ENCODE assay signal across 8 cellular contexts in genomic region chr16:29804020-29804419, GRCh38. TPM values are rescaled to one million over a fixed set of nuclear protein-coding genes. Genes with fewer than 3 reads are reported as not detected.
DNase-seq lines count a peak whose midpoint lies in the region; ATAC-seq and TF ChIP-seq lines count a peak whose summit lies in the region.

No MANE protein-coding gene starts in this region.

- H3K36me3 Mint-ChIP-seq in activated naive CD4-positive, alpha-beta T cell treated with anti-CD3 and anti-CD28 coated beads for 36 hours (ENCODE audit: low read depth): peaks cover 59% of the 10 kb centered on the region
- peaks cover 47% of the 10 kb centered on the region for H3K36me3 Mint-ChIP-seq in activated T-helper 1 cell treated with anti-CD3 and anti-CD28 coated beads, Interleukin-12 subunit alpha, Interleukin-12 subunit beta, Interleukin-2, Interleukin-4 antibody, amounts not matched to agents 30 ng/mL and 10 ng/mL and 1 ng/mL, durations not matched to agents 14 hours and 24 hours and 36 hours (ENCODE audit: low read depth)

- H3K4me1 Mint-ChIP-seq in activated naive CD4-positive, alpha-beta T cell treated with anti-CD3 and anti-CD28 coated beads for 36 hours (ENCODE audit: low read depth): peaks cover 25% of the 10 kb centered on the region
- peaks cover 37% of the 10 kb centered on the region for H3K4me1 Mint-ChIP-seq in activated T-helper 1 cell treated with anti-CD3 and anti-CD28 coated beads, Interleukin-12 subunit alpha, Interleukin-12 subunit beta, Interleukin-2, Interleukin-4 antibody, amounts not matched to agents 30 ng/mL and 10 ng/mL and 1 ng/mL, durations not matched to agents 14 hours and 24 hours and 36 hours (ENCODE audit: low read depth)

- ATAC-seq in lower lobe of right lung: no peak
- no peak for ATAC-seq in GM21515 (IDR thresholded peaks at IDR 0.05; ENCODE audit: unreplicated experiment)

- H3K4me3 ChIP-seq in lower lobe of right lung (peak overlapping the region; percentile 97), tibial nerve (peak overlapping the region in 2 of 4 donors; percentile 51 to 75)

- H3K36me3 ChIP-seq in lower lobe of right lung (peaks cover 18% of the 10 kb centered on the region), tibial nerve (peaks cover 0 to 37% (median 14%) of the 10 kb centered on the region in 3 donors)

- CTCF ChIA-PET in activated naive CD4-positive, alpha-beta T cell treated with anti-CD3 and anti-CD28 coated beads for 36 hours (lab: Charles Lee): interaction anchor here (1.4 to 3.5 kb wide), 7 partner anchors 9 to 104 kb away, joined by 4 to 17 read pairs (median 8); partner anchors contain the start of genes KIF22 and PAGR1

- H3K27me3 ChIP-seq in lower lobe of right lung (ENCODE audit: low read depth) (no peaks in the 10 kb centered on the region), tibial nerve (no peaks in the 10 kb centered on the region)

- H3K27ac Mint-ChIP-seq in activated naive CD4-positive, alpha-beta T cell treated with anti-CD3 and anti-CD28 coated beads for 36 hours: peak overlapping the region; percentile 100
- H3K27ac Mint-ChIP-seq in activated T-helper 1 cell treated with anti-CD3 and anti-CD28 coated beads, Interleukin-12 subunit alpha, Interleukin-12 subunit beta, Interleukin-2, Interleukin-4 antibody, amounts not matched to agents 30 ng/mL and 10 ng/mL and 1 ng/mL, durations not matched to agents 14 hours and 24 hours and 36 hours: peak overlapping the region; percentile 94

- H3K4me1 ChIP-seq in lower lobe of right lung (peaks cover 28% of the 10 kb centered on the region), tibial nerve (peaks cover 0 to 32% (median 24%) of the 10 kb centered on the region in 4 donors)

- no peaks in the 10 kb centered on the region for H3K9me3 ChIP-seq in lower lobe of right lung
- no peaks in the 10 kb centered on the region for H3K9me3 ChIP-seq in tibial nerve

- 76 to 81% methylated on average over 8 of the region's 8 CpGs for WGBS in tibial nerve, 2 donors

- TF ChIP-seq POLR2A in tibial nerve (IDR thresholded peaks at IDR 0.05): no peak

- H3K27ac ChIP-seq in lower lobe of right lung (peak overlapping the region; percentile 97), tibial nerve (peak overlapping the region; percentile 88 to 99 (median 94))

- no peaks in the 10 kb centered on the region for H3K27me3 Mint-ChIP-seq in activated naive CD4-positive, alpha-beta T cell treated with anti-CD3 and anti-CD28 coated beads for 36 hours (ENCODE audit: low read depth)
- no peaks in the 10 kb centered on the region for H3K27me3 Mint-ChIP-seq in activated T-helper 1 cell treated with anti-CD3 and anti-CD28 coated beads, Interleukin-12 subunit alpha, Interleukin-12 subunit beta, Interleukin-2, Interleukin-4 antibody, amounts not matched to agents 30 ng/mL and 10 ng/mL and 1 ng/mL, durations not matched to agents 14 hours and 24 hours and 36 hours (ENCODE audit: insufficient read depth)

- no peaks in the 10 kb centered on the region for H3K9me3 Mint-ChIP-seq in activated naive CD4-positive, alpha-beta T cell treated with anti-CD3 and anti-CD28 coated beads for 36 hours
- H3K9me3 Mint-ChIP-seq in activated T-helper 1 cell treated with anti-CD3 and anti-CD28 coated beads, Interleukin-12 subunit alpha, Interleukin-12 subunit beta, Interleukin-2, Interleukin-4 antibody, amounts not matched to agents 30 ng/mL and 10 ng/mL and 1 ng/mL, durations not matched to agents 14 hours and 24 hours and 36 hours: no peaks in the 10 kb centered on the region

- peak overlapping the region; percentile 98 for H3K4me3 Mint-ChIP-seq in activated naive CD4-positive, alpha-beta T cell treated with anti-CD3 and anti-CD28 coated beads for 36 hours
- H3K4me3 Mint-ChIP-seq in activated T-helper 1 cell treated with anti-CD3 and anti-CD28 coated beads, Interleukin-12 subunit alpha, Interleukin-12 subunit beta, Interleukin-2, Interleukin-4 antibody, amounts not matched to agents 30 ng/mL and 10 ng/mL and 1 ng/mL, durations not matched to agents 14 hours and 24 hours and 36 hours: peak overlapping the region; percentile 100

- intact Hi-C loops in activated naive CD4-positive, alpha-beta T cell treated with anti-CD3 and anti-CD28 coated beads for 36 hours (cut with micrococcal nuclease): loop anchor here (2.0 kb wide), 1 partner anchor 17 kb away; the partner anchor contains the start of gene MVP
- intact Hi-C loops in activated T-helper 1 cell treated with anti-CD3 and anti-CD28 coated beads, Interleukin-12 subunit alpha, Interleukin-12 subunit beta, Interleukin-2, Interleukin-4 antibody, amounts not matched to agents 30 ng/mL and 10 ng/mL and 1 ng/mL, durations not matched to agents 14 hours and 24 hours and 36 hours (cut with micrococcal nuclease): loop anchor here (2.0 kb wide), 1 partner anchor 17 kb away; the partner anchor contains the start of gene MVP
- intact Hi-C loops in lower lobe of right lung (cut with DNase I): no loop called here

- TF ChIP-seq CTCF in lower lobe of right lung (IDR thresholded peaks at IDR 0.05) (no peak), tibial nerve (IDR thresholded peaks at IDR 0.05) (no peak)

- no peak for DNase-seq in activated naive CD4-positive, alpha-beta T cell treated with anti-CD3 and anti-CD28 coated beads for 36 hours
- no peak for DNase-seq in activated naive CD4-positive, alpha-beta T cell treated with Interleukin-2 at 50 U/mL for 16 hours
- no peak for DNase-seq in activated T-helper 1 cell treated with anti-CD3 and anti-CD28 coated beads, Interleukin-12 subunit alpha, Interleukin-12 subunit beta, Interleukin-2, Interleukin-4 antibody, amounts not matched to agents 30 ng/mL and 10 ng/mL and 1 ng/mL, durations not matched to agents 14 hours and 24 hours and 36 hours (ENCODE audit: low spot score)
- DNase-seq in lower lobe of right lung (no peak), tibial nerve (ENCODE audit: low spot score in 2 of 2) (no peak), medulla oblongata (ENCODE audit: extremely low spot score) (no peak)
- no peak for DNase-seq in effector CD4-positive, alpha-beta T cell

- TF ChIP-seq EP300 in tibial nerve (IDR thresholded peaks at IDR 0.05): no peak

RNA-seq across cellular contexts. Expression of gene MAZ, which starts 2.3 kb away (rescaled TPM):
- 100 to 1,000 TPM; 290 to 330 TPM for total RNA-seq in activated naive CD4-positive, alpha-beta T cell treated with anti-CD3 and anti-CD28 coated beads for 36 hours
- 365 and 380 TPM in 2 replicates for total RNA-seq in activated T-helper 1 cell treated with anti-CD3 and anti-CD28 coated beads, Interleukin-12 subunit alpha, Interleukin-12 subunit beta, Interleukin-2, Interleukin-4 antibody, amounts not matched to agents 30 ng/mL and 10 ng/mL and 1 ng/mL, durations not matched to agents 14 hours and 24 hours and 36 hours
- total RNA-seq in lower lobe of right lung (169 TPM), tibial nerve (10 to 100 TPM; 40.0 to 75.9 (median 62.0) TPM)

RNA-seq across cellular contexts. Expression of gene PRRT2, which starts 8.0 kb away (rescaled TPM):
- total RNA-seq in activated naive CD4-positive, alpha-beta T cell treated with anti-CD3 and anti-CD28 coated beads for 36 hours: under 1 TPM; 0.83 to 0.94 TPM
- 1.0 and 1.3 TPM in 2 replicates for total RNA-seq in activated T-helper 1 cell treated with anti-CD3 and anti-CD28 coated beads, Interleukin-12 subunit alpha, Interleukin-12 subunit beta, Interleukin-2, Interleukin-4 antibody, amounts not matched to agents 30 ng/mL and 10 ng/mL and 1 ng/mL, durations not matched to agents 14 hours and 24 hours and 36 hours
- total RNA-seq in lower lobe of right lung (3.2 TPM), tibial nerve (10 to 100 TPM; 10.0 to 28.4 (median 18.5) TPM)

RNA-seq across cellular contexts. Expression of gene PAGR1, which starts 11.9 kb away (rescaled TPM):
- total RNA-seq in activated naive CD4-positive, alpha-beta T cell treated with anti-CD3 and anti-CD28 coated beads for 36 hours: 10 to 100 TPM; 16.9 to 19.3 TPM
- total RNA-seq in activated T-helper 1 cell treated with anti-CD3 and anti-CD28 coated beads, Interleukin-12 subunit alpha, Interleukin-12 subunit beta, Interleukin-2, Interleukin-4 antibody, amounts not matched to agents 30 ng/mL and 10 ng/mL and 1 ng/mL, durations not matched to agents 14 hours and 24 hours and 36 hours: 29.2 and 30.8 TPM in 2 replicates
- total RNA-seq in lower lobe of right lung (18.1 TPM), tibial nerve (10 to 100 TPM; 40.8 to 70.7 (median 61.0) TPM)

RNA-seq across cellular contexts. Expression of gene KIF22, which starts 13.5 kb away (rescaled TPM):
- total RNA-seq in activated naive CD4-positive, alpha-beta T cell treated with anti-CD3 and anti-CD28 coated beads for 36 hours: 100 to 1,000 TPM; 201 to 209 TPM
- total RNA-seq in activated T-helper 1 cell treated with anti-CD3 and anti-CD28 coated beads, Interleukin-12 subunit alpha, Interleukin-12 subunit beta, Interleukin-2, Interleukin-4 antibody, amounts not matched to agents 30 ng/mL and 10 ng/mL and 1 ng/mL, durations not matched to agents 14 hours and 24 hours and 36 hours: 134 and 140 TPM in 2 replicates
- total RNA-seq in lower lobe of right lung (21.8 TPM), tibial nerve (10 to 100 TPM; 19.9 to 42.8 (median 40.5) TPM)

RNA-seq across cellular contexts. Expression of gene MVP, which starts 16.2 kb away (rescaled TPM):
- total RNA-seq in activated naive CD4-positive, alpha-beta T cell treated with anti-CD3 and anti-CD28 coated beads for 36 hours: 10 to 100 TPM; 84.1 to 86.9 TPM
- 117 and 124 TPM in 2 replicates for total RNA-seq in activated T-helper 1 cell treated with anti-CD3 and anti-CD28 coated beads, Interleukin-12 subunit alpha, Interleukin-12 subunit beta, Interleukin-2, Interleukin-4 antibody, amounts not matched to agents 30 ng/mL and 10 ng/mL and 1 ng/mL, durations not matched to agents 14 hours and 24 hours and 36 hours
- total RNA-seq in lower lobe of right lung: 248 TPM
- total RNA-seq in tibial nerve: 100 to 1,000 TPM; 113 to 247 (median 177) TPM
